Comparison of ENCODE assay signal across 12 cellular contexts in the genomic region with DNA sequence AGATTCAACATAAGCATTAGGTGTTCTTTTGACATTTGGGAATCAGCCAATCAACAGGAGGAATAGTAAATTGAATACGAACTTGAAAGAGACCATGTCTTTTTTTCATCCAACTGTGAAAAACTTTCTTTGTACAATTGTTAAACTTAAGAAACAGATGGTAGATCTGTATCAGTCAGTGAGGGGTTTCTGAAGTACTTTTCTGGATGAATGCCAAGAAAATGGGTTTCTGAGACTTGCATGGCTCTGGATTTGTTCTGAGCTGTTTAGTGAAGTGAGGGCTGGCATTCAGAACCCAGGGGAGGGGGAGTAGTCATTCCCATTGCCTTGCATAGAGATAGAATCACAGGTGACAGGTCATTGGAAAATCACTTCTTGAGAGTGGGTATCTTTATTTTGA. TPM values are rescaled to one million over a fixed set of nuclear protein-coding genes. Genes with fewer than 3 reads are reported as not detected.
DNase-seq lines count a peak whose midpoint lies in the region; ATAC-seq and TF ChIP-seq lines count a peak whose summit lies in the region.
"Had no signal": no experiment of that assay in that cellular context is flagged by ENCODE, and none has a peak within 500 bp of the region (broad histone marks: within the 10 kb centered on the region; RNA-seq: fewer than 3 reads in every experiment).

No MANE protein-coding gene starts in this region.

- H3K79me2 ChIP-seq in OCI-LY7 (ENCODE audit: insufficient read depth, low read depth, low read length) = peaks cover 96% of the 10 kb centered on the region

- intact Hi-C loops in OCI-LY7 (cut with micrococcal nuclease; ENCODE audit: unreplicated experiment) (loop anchor here (10.0 kb wide), 1 partner anchor 1299 kb away; no protein-coding TSS in a partner anchor), body of pancreas (cut with DNase I) (no loop called here), posterior cingulate gyrus (cut with DNase I) (no loop called here)

- H3K4me1 ChIP-seq in OCI-LY7 (ENCODE audit: insufficient read depth, low read length, poor library complexity, severe bottlenecking) (peaks cover 96% of the 10 kb centered on the region), body of pancreas (no peaks in the 10 kb centered on the region)

- H3K9me3 Mint-ChIP-seq in HFFc6 = peaks cover 4% of the 10 kb centered on the region
- no peaks in the 10 kb centered on the region for H3K9me3 Mint-ChIP-seq in central memory CD8-positive, alpha-beta T cell

- POLR2A ChIA-PET in OCI-LY7 (lab: Charles Lee) = interaction anchor here (1.0 to 21.0 kb wide), 7 partner anchors 8 to 81 kb away, joined by 4 to 410 read pairs (median 7); no protein-coding TSS in a partner anchor

- TF ChIP-seq POLR2A in body of pancreas (IDR thresholded peaks at IDR 0.05) = no peak

- H3K27ac Mint-ChIP-seq in HFFc6 = peak overlapping the region; percentile 83
- H3K27ac Mint-ChIP-seq in central memory CD8-positive, alpha-beta T cell (ENCODE audit: low read depth) = peak overlapping the region; percentile 98

- H3K27ac ChIP-seq in OCI-LY7 (ENCODE audit: low read depth, low read length, poor library complexity, severe bottlenecking) (peak overlapping the region; percentile 99), body of pancreas (no peak overlapping the region)
- H3K27ac ChIP-seq: thoracic aorta, VCaP had no signal

- peaks cover 85% of the 10 kb centered on the region for H3K4me1 Mint-ChIP-seq in HFFc6 (ENCODE audit: low read depth)
- H3K4me1 Mint-ChIP-seq in central memory CD8-positive, alpha-beta T cell = peaks cover 74% of the 10 kb centered on the region

- peak overlapping the region; percentile 91 for H3K4me2 ChIP-seq in OCI-LY7 (ENCODE audit: low read length)

- H3K9me2 ChIP-seq in OCI-LY7 (ENCODE audit: insufficient read depth, low read length) = no peaks in the 10 kb centered on the region

- H3K27me3 Mint-ChIP-seq in HFFc6 (ENCODE audit: insufficient read depth) = no peaks in the 10 kb centered on the region
- H3K27me3 Mint-ChIP-seq in central memory CD8-positive, alpha-beta T cell = no peaks in the 10 kb centered on the region

- no peak for ATAC-seq in central memory CD8-positive, alpha-beta T cell (replicated peaks; ENCODE audit: extremely low read depth, poor library complexity, severe bottlenecking)
- ATAC-seq in HG03196 (IDR thresholded peaks at IDR 0.05; ENCODE audit: unreplicated experiment) = no peak
- ATAC-seq in body of pancreas = no peak
- no peak for ATAC-seq in HG03135 (IDR thresholded peaks at IDR 0.05; ENCODE audit: unreplicated experiment)

- H4K20me1 ChIP-seq in OCI-LY7 (ENCODE audit: insufficient read depth, low read length) = no peaks in the 10 kb centered on the region

- CTCF ChIA-PET in OCI-LY7 (lab: Charles Lee; ENCODE audit: unreplicated experiment) = interaction anchor here (1.3 kb wide), 1 partner anchor 8 kb away, joined by 3 read pairs; no protein-coding TSS in a partner anchor

- peaks cover 30% of the 10 kb centered on the region for H3K36me3 Mint-ChIP-seq in HFFc6 (ENCODE audit: low read depth)
- peaks cover 80% of the 10 kb centered on the region for H3K36me3 Mint-ChIP-seq in central memory CD8-positive, alpha-beta T cell (ENCODE audit: insufficient read depth)

- 62 to 79% methylated on average over 1 of the region's 1 CpG for WGBS in body of pancreas, 2 donors

- H3K9me3 ChIP-seq in OCI-LY7 (ENCODE audit: low read length) (peaks cover 12% of the 10 kb centered on the region; the same call in 1 of the 2 replicates), body of pancreas (no peaks in the 10 kb centered on the region)
- H3K9me3 ChIP-seq: thoracic aorta had no signal

- H3K27me3 ChIP-seq in body of pancreas = no peaks in the 10 kb centered on the region

- no peak for TF ChIP-seq CTCF in HFFc6 (IDR thresholded peaks at IDR 0.05)
- TF ChIP-seq CTCF in OCI-LY7 (conservative IDR thresholded peaks at IDR 0.05; ENCODE audit: low read length) = no peak
- TF ChIP-seq CTCF in body of pancreas (IDR thresholded peaks at IDR 0.05) = no peak

- no TSS peak for BruUV-seq in OCI-LY7 (replicated peaks; lab: Mats Ljungman, UMichigan)

- DNase-seq in CD1c-positive myeloid dendritic cell (ENCODE audit: extremely low spot score) (peak; percentile 62), HFFc6 (no peak), OCI-LY7 (ENCODE audit: low spot score) (peak; percentile 57), body of pancreas (no peak), posterior cingulate gyrus (no peak)
- no peak for DNase-seq in central memory CD8-positive, alpha-beta T cell (ENCODE audit: low spot score in 2 of 2)
- DNase-seq: effector CD8-positive, alpha-beta T cell; head of caudate nucleus had no signal

- no peak overlapping the region; the same call in 1 of the 2 replicates for H2AFZ ChIP-seq in OCI-LY7 (ENCODE audit: low read length)

- H3K36me3 ChIP-seq in OCI-LY7 (ENCODE audit: insufficient read depth, low read length) (peaks cover 65% of the 10 kb centered on the region), body of pancreas (replicated peaks in 1 of 2; ENCODE audit: insufficient read depth in 1 of 2, low read depth in 2 of 2) (no peaks in the 10 kb centered on the region)
- H3K36me3 ChIP-seq: thoracic aorta had no signal

- H3K4me3 Mint-ChIP-seq in HFFc6 = no peak overlapping the region
- H3K4me3 Mint-ChIP-seq in central memory CD8-positive, alpha-beta T cell = peak overlapping the region; percentile 79

- H3K4me3 ChIP-seq in OCI-LY7 (ENCODE audit: low read depth, low read length, poor library complexity, severe bottlenecking) (peak overlapping the region; percentile 51), body of pancreas (no peak overlapping the region)
- H3K4me3 ChIP-seq: thoracic aorta had no signal

RNA-seq across cellular contexts. Expression of gene PTPRC, which starts 37.4 kb away (rescaled TPM):
- under 1 TPM; 0.19 to 0.96 (median 0.79) TPM for total RNA-seq in HFFc6 (2021; fragmentation: NEBNext Ultra II Directional; extraction: Animal tissue kit (Norgen Biotek cat#: 25700))
- total RNA-seq in OCI-LY7 (2014; rRNA removed; shearing (Covaris generic)) = 161 and 177 TPM in 2 replicates
- total RNA-seq in OCI-LY7 (2022) = 241 and 264 TPM in 2 replicates
- total RNA-seq in body of pancreas = 1 to 10 TPM; 3.3 to 9.9 TPM

Comparison
In these comparisons a context has a peak if more than half of its experiments do, and no peak if none do; other contexts are left out.
1. DNase-seq: peak in CD1c-positive myeloid dendritic cell (single experiment) and OCI-LY7 (single experiment); none in HFFc6 (single experiment), central memory CD8-positive, alpha-beta T cell (0 of 2), body of pancreas (0 of 4) and posterior cingulate gyrus (0 of 10).
2. RNA of gene PTPRC, which starts 37.4 kb away (total RNA-seq): 161 to 264 TPM in OCI-LY7; 3.3 to 9.9 TPM in body of pancreas and 0.19 to 0.96 TPM in HFFc6; every median in the first group is over 10 times any median in the second.